In the genomic region with DNA sequence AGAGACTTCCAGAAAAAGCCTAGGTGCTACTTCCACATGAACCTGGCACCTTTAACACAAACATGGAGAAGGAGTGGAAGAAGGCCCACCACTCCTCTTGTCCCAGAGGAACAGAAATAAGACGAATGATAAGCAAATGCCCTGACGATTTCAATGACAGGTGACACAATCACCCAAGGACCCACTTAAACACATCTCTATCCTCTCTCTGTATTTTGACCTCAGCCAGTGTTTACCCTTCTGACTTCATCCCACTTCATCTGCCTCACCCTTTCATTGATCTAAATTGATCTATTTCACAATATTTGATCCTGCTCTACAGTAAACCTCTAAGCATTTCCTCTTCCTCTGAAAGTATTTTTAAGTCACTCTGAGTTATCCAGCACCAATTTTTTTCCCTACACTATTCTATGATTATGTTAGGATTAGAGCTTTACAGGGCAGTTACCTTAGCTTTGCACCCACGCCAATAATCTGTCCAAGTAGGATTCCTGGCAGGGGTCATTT, we compare ENCODE assay signal across 1 cellular context.
TF ChIP-seq lines count a peak whose summit lies in the region.

No MANE protein-coding gene starts in this region.

TF ChIP-seq in HepG2, 621 proteins besides CTCF, POLR2A, EP300 and RAD21 (continued from another document and continues in another):
- TF ChIP-seq, protein P1, sequence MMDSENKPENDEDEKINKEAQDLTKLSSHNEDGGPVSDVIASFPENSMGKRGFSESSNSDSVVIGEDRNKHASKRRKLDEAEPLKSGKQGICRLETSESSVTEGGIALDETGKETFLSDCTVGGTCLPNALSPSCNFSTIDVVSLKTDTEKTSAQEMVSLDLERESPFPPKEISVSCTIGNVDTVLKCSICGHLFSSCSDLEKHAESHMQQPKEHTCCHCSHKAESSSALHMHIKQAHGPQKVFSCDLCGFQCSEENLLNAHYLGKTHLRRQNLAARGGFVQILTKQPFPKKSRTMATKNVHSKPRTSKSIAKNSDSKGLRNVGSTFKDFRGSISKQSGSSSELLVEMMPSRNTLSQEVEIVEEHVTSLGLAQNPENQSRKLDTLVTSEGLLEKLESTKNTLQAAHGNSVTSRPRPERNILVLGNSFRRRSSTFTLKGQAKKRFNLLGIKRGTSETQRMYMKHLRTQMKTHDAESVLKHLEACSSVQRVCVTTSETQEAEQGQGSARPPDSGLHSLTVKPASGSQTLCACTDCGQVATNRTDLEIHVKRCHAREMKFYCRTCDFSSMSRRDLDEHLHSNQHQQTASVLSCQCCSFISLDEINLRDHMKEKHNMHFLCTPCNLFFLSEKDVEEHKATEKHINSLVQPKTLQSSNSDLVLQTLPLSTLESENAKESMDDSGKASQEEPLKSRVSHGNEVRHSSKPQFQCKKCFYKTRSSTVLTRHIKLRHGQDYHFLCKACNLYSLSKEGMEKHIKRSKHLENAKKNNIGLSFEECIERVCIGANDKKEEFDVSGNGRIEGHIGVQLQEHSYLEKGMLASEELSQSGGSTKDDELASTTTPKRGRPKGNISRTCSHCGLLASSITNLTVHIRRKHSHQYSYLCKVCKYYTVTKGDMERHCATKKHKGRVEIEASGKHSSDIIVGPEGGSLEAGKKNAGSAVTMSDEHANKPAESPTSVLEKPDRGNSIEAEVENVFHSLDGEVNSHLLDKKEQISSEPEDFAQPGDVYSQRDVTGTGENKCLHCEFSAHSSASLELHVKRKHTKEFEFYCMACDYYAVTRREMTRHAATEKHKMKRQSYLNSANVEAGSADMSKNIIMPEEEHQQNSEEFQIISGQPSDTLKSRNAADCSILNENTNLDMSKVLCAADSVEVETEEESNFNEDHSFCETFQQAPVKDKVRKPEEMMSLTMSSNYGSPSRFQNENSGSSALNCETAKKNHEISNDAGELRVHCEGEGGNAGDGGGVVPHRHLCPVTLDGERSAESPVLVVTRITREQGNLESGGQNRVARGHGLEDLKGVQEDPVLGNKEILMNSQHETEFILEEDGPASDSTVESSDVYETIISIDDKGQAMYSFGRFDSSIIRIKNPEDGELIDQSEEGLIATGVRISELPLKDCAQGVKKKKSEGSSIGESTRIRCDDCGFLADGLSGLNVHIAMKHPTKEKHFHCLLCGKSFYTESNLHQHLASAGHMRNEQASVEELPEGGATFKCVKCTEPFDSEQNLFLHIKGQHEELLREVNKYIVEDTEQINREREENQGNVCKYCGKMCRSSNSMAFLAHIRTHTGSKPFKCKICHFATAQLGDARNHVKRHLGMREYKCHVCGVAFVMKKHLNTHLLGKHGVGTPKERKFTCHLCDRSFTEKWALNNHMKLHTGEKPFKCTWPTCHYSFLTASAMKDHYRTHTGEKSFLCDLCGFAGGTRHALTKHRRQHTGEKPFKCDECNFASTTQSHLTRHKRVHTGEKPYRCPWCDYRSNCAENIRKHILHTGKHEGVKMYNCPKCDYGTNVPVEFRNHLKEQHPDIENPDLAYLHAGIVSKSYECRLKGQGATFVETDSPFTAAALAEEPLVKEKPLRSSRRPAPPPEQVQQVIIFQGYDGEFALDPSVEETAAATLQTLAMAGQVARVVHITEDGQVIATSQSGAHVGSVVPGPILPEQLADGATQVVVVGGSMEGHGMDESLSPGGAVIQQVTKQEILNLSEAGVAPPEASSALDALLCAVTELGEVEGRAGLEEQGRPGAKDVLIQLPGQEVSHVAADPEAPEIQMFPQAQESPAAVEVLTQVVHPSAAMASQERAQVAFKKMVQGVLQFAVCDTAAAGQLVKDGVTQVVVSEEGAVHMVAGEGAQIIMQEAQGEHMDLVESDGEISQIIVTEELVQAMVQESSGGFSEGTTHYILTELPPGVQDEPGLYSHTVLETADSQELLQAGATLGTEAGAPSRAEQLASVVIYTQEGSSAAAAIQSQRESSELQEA (CRISPR knock-in tag; IDR thresholded peaks at IDR 0.05; ENCODE audit: not compliant biosample characterization): no peak
- no peak for TF ChIP-seq KDM4B (CRISPR knock-in tag; IDR thresholded peaks at IDR 0.05)
- peak; percentile 15; the same call in 1 of the 2 replicates for TF ChIP-seq TFDP2 (CRISPR knock-in tag; IDR thresholded peaks at IDR 0.05)
- TF ChIP-seq HHEX (CRISPR knock-in tag; IDR thresholded peaks at IDR 0.05): peak; percentile 67
- TF ChIP-seq EZH2 (conservative IDR thresholded peaks at IDR 0.05; ENCODE audit: low read depth, low read length): no peak
- TF ChIP-seq ELF1 (CRISPR knock-in tag; IDR thresholded peaks at IDR 0.05): peak; percentile 17; the same call in 1 of the 2 replicates
- TF ChIP-seq ZSCAN25 (CRISPR knock-in tag; IDR thresholded peaks at IDR 0.05): no peak
- TF ChIP-seq ARHGAP35 (CRISPR knock-in tag; IDR thresholded peaks at IDR 0.05; ENCODE audit: borderline replicate concordance): no peak
- no peak for TF ChIP-seq SMAD9 (CRISPR knock-in tag; IDR thresholded peaks at IDR 0.05)
- no peak for TF ChIP-seq HDAC6 (IDR thresholded peaks at IDR 0.05; ENCODE audit: low read depth, low read length)
- TF ChIP-seq ZNF75D (CRISPR knock-in tag; IDR thresholded peaks at IDR 0.05; ENCODE audit: borderline replicate concordance): no peak
- no peak for TF ChIP-seq YEATS2 (CRISPR knock-in tag; IDR thresholded peaks at IDR 0.05; ENCODE audit: borderline replicate concordance)
- TF ChIP-seq ZBTB3 (CRISPR knock-in tag; IDR thresholded peaks at IDR 0.05; ENCODE audit: borderline replicate concordance, low read depth): no peak
- peak; percentile 85; the same call in 1 of the 2 replicates for TF ChIP-seq NFIC (IDR thresholded peaks at IDR 0.05; ENCODE audit: low read length)
- 0 out of 2 replicates have a peak, but pooled peaks have one; percentile 20 for TF ChIP-seq SKIL (CRISPR knock-in tag; IDR thresholded peaks at IDR 0.05; ENCODE audit: borderline replicate concordance)
- peak; percentile 92 for TF ChIP-seq FOXP4 (CRISPR knock-in tag; IDR thresholded peaks at IDR 0.05)
- no peak for TF ChIP-seq CHCHD3 (CRISPR knock-in tag; IDR thresholded peaks at IDR 0.05)
- TF ChIP-seq HOMEZ (CRISPR knock-in tag; IDR thresholded peaks at IDR 0.05; ENCODE audit: low read depth): peak; percentile 70; the same call in 1 of the 2 replicates
- TF ChIP-seq TAF1 (CRISPR knock-in tag; IDR thresholded peaks at IDR 0.05): no peak
- TF ChIP-seq, protein P2, sequence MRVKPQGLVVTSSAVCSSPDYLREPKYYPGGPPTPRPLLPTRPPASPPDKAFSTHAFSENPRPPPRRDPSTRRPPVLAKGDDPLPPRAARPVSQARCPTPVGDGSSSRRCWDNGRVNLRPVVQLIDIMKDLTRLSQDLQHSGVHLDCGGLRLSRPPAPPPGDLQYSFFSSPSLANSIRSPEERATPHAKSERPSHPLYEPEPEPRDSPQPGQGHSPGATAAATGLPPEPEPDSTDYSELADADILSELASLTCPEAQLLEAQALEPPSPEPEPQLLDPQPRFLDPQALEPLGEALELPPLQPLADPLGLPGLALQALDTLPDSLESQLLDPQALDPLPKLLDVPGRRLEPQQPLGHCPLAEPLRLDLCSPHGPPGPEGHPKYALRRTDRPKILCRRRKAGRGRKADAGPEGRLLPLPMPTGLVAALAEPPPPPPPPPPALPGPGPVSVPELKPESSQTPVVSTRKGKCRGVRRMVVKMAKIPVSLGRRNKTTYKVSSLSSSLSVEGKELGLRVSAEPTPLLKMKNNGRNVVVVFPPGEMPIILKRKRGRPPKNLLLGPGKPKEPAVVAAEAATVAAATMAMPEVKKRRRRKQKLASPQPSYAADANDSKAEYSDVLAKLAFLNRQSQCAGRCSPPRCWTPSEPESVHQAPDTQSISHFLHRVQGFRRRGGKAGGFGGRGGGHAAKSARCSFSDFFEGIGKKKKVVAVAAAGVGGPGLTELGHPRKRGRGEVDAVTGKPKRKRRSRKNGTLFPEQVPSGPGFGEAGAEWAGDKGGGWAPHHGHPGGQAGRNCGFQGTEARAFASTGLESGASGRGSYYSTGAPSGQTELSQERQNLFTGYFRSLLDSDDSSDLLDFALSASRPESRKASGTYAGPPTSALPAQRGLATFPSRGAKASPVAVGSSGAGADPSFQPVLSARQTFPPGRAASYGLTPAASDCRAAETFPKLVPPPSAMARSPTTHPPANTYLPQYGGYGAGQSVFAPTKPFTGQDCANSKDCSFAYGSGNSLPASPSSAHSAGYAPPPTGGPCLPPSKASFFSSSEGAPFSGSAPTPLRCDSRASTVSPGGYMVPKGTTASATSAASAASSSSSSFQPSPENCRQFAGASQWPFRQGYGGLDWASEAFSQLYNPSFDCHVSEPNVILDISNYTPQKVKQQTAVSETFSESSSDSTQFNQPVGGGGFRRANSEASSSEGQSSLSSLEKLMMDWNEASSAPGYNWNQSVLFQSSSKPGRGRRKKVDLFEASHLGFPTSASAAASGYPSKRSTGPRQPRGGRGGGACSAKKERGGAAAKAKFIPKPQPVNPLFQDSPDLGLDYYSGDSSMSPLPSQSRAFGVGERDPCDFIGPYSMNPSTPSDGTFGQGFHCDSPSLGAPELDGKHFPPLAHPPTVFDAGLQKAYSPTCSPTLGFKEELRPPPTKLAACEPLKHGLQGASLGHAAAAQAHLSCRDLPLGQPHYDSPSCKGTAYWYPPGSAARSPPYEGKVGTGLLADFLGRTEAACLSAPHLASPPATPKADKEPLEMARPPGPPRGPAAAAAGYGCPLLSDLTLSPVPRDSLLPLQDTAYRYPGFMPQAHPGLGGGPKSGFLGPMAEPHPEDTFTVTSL (CRISPR knock-in tag; IDR thresholded peaks at IDR 0.05; ENCODE audit: borderline replicate concordance): peak; percentile 94
- peak; percentile 84 for TF ChIP-seq ZBTB21 (CRISPR knock-in tag; IDR thresholded peaks at IDR 0.05)
- TF ChIP-seq JUN (CRISPR knock-in tag; IDR thresholded peaks at IDR 0.05): peak; percentile 76; the same call in 1 of the 2 replicates
- no peak for TF ChIP-seq ZNF10 (CRISPR knock-in tag; IDR thresholded peaks at IDR 0.05; ENCODE audit: borderline replicate concordance, low read depth)
- no peak for TF ChIP-seq ZBTB42 (CRISPR knock-in tag; IDR thresholded peaks at IDR 0.05)
- TF ChIP-seq TEAD3 (CRISPR knock-in tag; optimal IDR thresholded peaks at IDR 0.05; ENCODE audit: borderline replicate concordance): peak; percentile 70
